In genomic region chr10:86733260-86733671, GRCh38 we compare ENCODE assay signal across 1 cellular context.
TF ChIP-seq lines count a peak whose summit lies in the region.

No MANE protein-coding gene starts in this region.

TF ChIP-seq in SK-N-SH, 30 proteins besides CTCF, POLR2A, EP300 and RAD21 (continued from another document):
- TF ChIP-seq, protein P1, sequence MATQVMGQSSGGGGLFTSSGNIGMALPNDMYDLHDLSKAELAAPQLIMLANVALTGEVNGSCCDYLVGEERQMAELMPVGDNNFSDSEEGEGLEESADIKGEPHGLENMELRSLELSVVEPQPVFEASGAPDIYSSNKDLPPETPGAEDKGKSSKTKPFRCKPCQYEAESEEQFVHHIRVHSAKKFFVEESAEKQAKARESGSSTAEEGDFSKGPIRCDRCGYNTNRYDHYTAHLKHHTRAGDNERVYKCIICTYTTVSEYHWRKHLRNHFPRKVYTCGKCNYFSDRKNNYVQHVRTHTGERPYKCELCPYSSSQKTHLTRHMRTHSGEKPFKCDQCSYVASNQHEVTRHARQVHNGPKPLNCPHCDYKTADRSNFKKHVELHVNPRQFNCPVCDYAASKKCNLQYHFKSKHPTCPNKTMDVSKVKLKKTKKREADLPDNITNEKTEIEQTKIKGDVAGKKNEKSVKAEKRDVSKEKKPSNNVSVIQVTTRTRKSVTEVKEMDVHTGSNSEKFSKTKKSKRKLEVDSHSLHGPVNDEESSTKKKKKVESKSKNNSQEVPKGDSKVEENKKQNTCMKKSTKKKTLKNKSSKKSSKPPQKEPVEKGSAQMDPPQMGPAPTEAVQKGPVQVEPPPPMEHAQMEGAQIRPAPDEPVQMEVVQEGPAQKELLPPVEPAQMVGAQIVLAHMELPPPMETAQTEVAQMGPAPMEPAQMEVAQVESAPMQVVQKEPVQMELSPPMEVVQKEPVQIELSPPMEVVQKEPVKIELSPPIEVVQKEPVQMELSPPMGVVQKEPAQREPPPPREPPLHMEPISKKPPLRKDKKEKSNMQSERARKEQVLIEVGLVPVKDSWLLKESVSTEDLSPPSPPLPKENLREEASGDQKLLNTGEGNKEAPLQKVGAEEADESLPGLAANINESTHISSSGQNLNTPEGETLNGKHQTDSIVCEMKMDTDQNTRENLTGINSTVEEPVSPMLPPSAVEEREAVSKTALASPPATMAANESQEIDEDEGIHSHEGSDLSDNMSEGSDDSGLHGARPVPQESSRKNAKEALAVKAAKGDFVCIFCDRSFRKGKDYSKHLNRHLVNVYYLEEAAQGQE (IDR thresholded peaks at IDR 0.05; ENCODE audit: low read depth, low read length) = no peak
- TF ChIP-seq TEAD4 (IDR thresholded peaks at IDR 0.05; ENCODE audit: borderline replicate concordance, insufficient read depth) (no peak), TCF12 (IDR thresholded peaks at IDR 0.05) (no peak), ELF1 (IDR thresholded peaks at IDR 0.05) (no peak)
- TF ChIP-seq, protein P2, sequence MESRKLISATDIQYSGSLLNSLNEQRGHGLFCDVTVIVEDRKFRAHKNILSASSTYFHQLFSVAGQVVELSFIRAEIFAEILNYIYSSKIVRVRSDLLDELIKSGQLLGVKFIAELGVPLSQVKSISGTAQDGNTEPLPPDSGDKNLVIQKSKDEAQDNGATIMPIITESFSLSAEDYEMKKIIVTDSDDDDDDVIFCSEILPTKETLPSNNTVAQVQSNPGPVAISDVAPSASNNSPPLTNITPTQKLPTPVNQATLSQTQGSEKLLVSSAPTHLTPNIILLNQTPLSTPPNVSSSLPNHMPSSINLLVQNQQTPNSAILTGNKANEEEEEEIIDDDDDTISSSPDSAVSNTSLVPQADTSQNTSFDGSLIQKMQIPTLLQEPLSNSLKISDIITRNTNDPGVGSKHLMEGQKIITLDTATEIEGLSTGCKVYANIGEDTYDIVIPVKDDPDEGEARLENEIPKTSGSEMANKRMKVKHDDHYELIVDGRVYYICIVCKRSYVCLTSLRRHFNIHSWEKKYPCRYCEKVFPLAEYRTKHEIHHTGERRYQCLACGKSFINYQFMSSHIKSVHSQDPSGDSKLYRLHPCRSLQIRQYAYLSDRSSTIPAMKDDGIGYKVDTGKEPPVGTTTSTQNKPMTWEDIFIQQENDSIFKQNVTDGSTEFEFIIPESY (IDR thresholded peaks at IDR 0.05; ENCODE audit: borderline replicate concordance, low read depth) = no peak
